In genomic region chr5:66796306-66797292, GRCh38 we compare ENCODE assay signal across 12 cellular contexts.
DNase-seq lines count a peak whose midpoint lies in the region; ATAC-seq and TF ChIP-seq lines count a peak whose summit lies in the region.
"Had no signal": no experiment of that assay in that cellular context is flagged by ENCODE, and none has a peak within 500 bp of the region (broad histone marks: within the 10 kb centered on the region; RNA-seq: fewer than 3 reads in every experiment).

No MANE protein-coding gene starts in this region.

- H3K27ac ChIP-seq in VCaP, result no peak overlapping the region
- H3K27ac ChIP-seq: gastroesophageal sphincter had no signal

- peak; percentile 68 for TF ChIP-seq CTCF in VCaP (conservative IDR thresholded peaks at IDR 0.05)

- TF ChIP-seq RAD21 in Ishikawa (IDR thresholded peaks at IDR 0.05; ENCODE audit: low read depth), result peak; percentile 46; the same call in 1 of the 2 replicates

- DNase-seq in COLO668 (lab: John Stamatoyannopoulos, UW; ENCODE audit: unreplicated experiment) (peak; percentile 63), left kidney (ENCODE audit: low read depth, low spot score) (peak; percentile 51), AML-193 (lab: John Stamatoyannopoulos, UW) (no peak), superior temporal gyrus (ENCODE audit: extremely low spot score) (no peak)
- no peak for DNase-seq in activated effector memory CD4-positive, alpha-beta T cell treated with Interleukin-2 at 50 U/mL for 16 hours
- DNase-seq: naive B cell; NCI-H446; stimulated activated CD4-positive, alpha-beta T cell treated with anti-CD3 and anti-CD28 coated beads, Interleukin-4, amount 100 ng/mL, for 4 hours had no signal

- no peak for ATAC-seq in HG03108 (IDR thresholded peaks at IDR 0.05; ENCODE audit: unreplicated experiment)
- ATAC-seq: gastroesophageal sphincter had no signal

- TF ChIP-seq EP300 in Ishikawa (IDR thresholded peaks at IDR 0.05; ENCODE audit: borderline replicate concordance), result no peak

TF ChIP-seq in Ishikawa, 13 proteins besides CTCF, POLR2A, EP300 and RAD21:
- TF ChIP-seq REST (IDR thresholded peaks at IDR 0.05; ENCODE audit: low read depth) (peak; percentile 82), EGR1 (IDR thresholded peaks at IDR 0.05) (peak; percentile 80), FOXM1 (IDR thresholded peaks at IDR 0.05; ENCODE audit: borderline replicate concordance, low read depth) (no peak), CEBPB (IDR thresholded peaks at IDR 0.05) (no peak), USF1 (IDR thresholded peaks at IDR 0.05) (no peak)

Comparison
In these comparisons a context has a peak if more than half of its experiments do, and no peak if none do; other contexts are left out.
1. DNase-seq: peak in COLO668 (single experiment) and left kidney (single experiment); none in AML-193 (0 of 2), superior temporal gyrus (single experiment) and activated effector memory CD4-positive, alpha-beta T cell treated with Interleukin-2 at 50 U/mL for 16 hours (single experiment).